Comparison of ENCODE assay signal across 10 cellular contexts in genomic region chr1:77220687-77221463, GRCh38.
A peak's percentile ranks its signal among the peaks of the same experiment; 100 is the strongest.
DNase-seq lines count a peak whose midpoint lies in the region; ATAC-seq lines count a peak whose summit lies in the region.
"Had no signal": no experiment of that assay in that cellular context is flagged by ENCODE, and none has a peak within 500 bp of the region (broad histone marks: within the 10 kb centered on the region; RNA-seq: fewer than 3 reads in every experiment).

No MANE protein-coding gene starts in this region.

- peak overlapping the region; percentile 23 for H3K27ac Mint-ChIP-seq in activated naive CD8-positive, alpha-beta T cell

- no peaks in the 10 kb centered on the region for H3K36me3 ChIP-seq in ACC112 (ENCODE audit: insufficient read depth, low read length)
- no peaks in the 10 kb centered on the region for H3K36me3 ChIP-seq in iPS-18a (ENCODE audit: control insufficient read depth, low read depth, low read length)
- H3K36me3 ChIP-seq: ascending aorta, pancreas had no signal

- H3K36me3 Mint-ChIP-seq in activated naive CD8-positive, alpha-beta T cell, result peaks cover 6% of the 10 kb centered on the region

- H3K9ac ChIP-seq in iPS-18a (ENCODE audit: low read length), result no peak overlapping the region

- H3K9me3 Mint-ChIP-seq in activated naive CD8-positive, alpha-beta T cell (ENCODE audit: low read depth), result no peaks in the 10 kb centered on the region

- H3K27me3 ChIP-seq in ACC112 (ENCODE audit: insufficient read depth, low read length), result no peaks in the 10 kb centered on the region
- H3K27me3 ChIP-seq in iPS-18a (ENCODE audit: control insufficient read depth, insufficient read depth, low read length), result no peaks in the 10 kb centered on the region
- H3K27me3 ChIP-seq: ascending aorta, pancreas had no signal

- no peaks in the 10 kb centered on the region for H3K9me3 ChIP-seq in iPS-18a (ENCODE audit: control insufficient read depth, low read depth, low read length)
- H3K9me3 ChIP-seq: ascending aorta, pancreas had no signal

- ATAC-seq in HG03460 (IDR thresholded peaks at IDR 0.05; ENCODE audit: unreplicated experiment) (no peak), HG02678 (IDR thresholded peaks at IDR 0.05; ENCODE audit: unreplicated experiment) (no peak), HG03095 (IDR thresholded peaks at IDR 0.05; ENCODE audit: unreplicated experiment) (no peak)
- ATAC-seq: pancreas had no signal

- DNase-seq in GM04503 (ENCODE audit: low read depth) (peak; percentile 16), GM19240 (ENCODE audit: insufficient read length, low spot score) (no peak)
- DNase-seq: pancreas had no signal

- H3K4me1 ChIP-seq in ACC112 (ENCODE audit: control insufficient read depth, insufficient read depth, low read length, unreplicated experiment) (peaks cover 15% of the 10 kb centered on the region), iPS-18a (ENCODE audit: control insufficient read depth, low read depth, low read length) (peaks cover 6% of the 10 kb centered on the region)

- H3K4me1 Mint-ChIP-seq in activated naive CD8-positive, alpha-beta T cell (ENCODE audit: low read depth), result peaks cover 36% of the 10 kb centered on the region

- no peak overlapping the region for H3K27ac ChIP-seq in ACC112 (ENCODE audit: low read depth, low read length)
- H3K27ac ChIP-seq in iPS-18a (ENCODE audit: low read length), result no peak overlapping the region
- H3K27ac ChIP-seq: ascending aorta, pancreas had no signal

- H2AFZ ChIP-seq in ACC112 (ENCODE audit: low read length, unreplicated experiment), result no peak overlapping the region

- H3K79me2 ChIP-seq in ACC112 (ENCODE audit: control insufficient read depth, insufficient read depth, low read length, unreplicated experiment), result peaks cover 18% of the 10 kb centered on the region

- H3K4me3 ChIP-seq in ACC112 (ENCODE audit: low read depth, low read length) (peak overlapping the region; percentile 99), iPS-18a (ENCODE audit: low read length) (peak overlapping the region; percentile 92)

- no peaks in the 10 kb centered on the region for H3K27me3 Mint-ChIP-seq in activated naive CD8-positive, alpha-beta T cell

- H3K4me3 Mint-ChIP-seq in activated naive CD8-positive, alpha-beta T cell, result peak overlapping the region; percentile 82
